Comparison of ENCODE assay signal across 8 cellular contexts in genomic region chr13:74132768-74133656, GRCh38. TPM values are rescaled to one million over a fixed set of nuclear protein-coding genes. Genes with fewer than 3 reads are reported as not detected.
DNase-seq lines count a peak whose midpoint lies in the region; ATAC-seq and TF ChIP-seq lines count a peak whose summit lies in the region.

No MANE protein-coding gene starts in this region.

- intact Hi-C loops in dendritic cell treated with granulocyte-macrophage colony-stimulating factor and Interleukin-4, amounts not matched to agents 40 ng/mL and 50 ng/mL, for 4 days (cut with micrococcal nuclease): no loop called here

- no peak for TF ChIP-seq CTCF in AG10803 (conservative IDR thresholded peaks at IDR 0.05; ENCODE audit: low read length)

- peaks cover 15% of the 10 kb centered on the region; the same call in 1 of the 2 replicates for H3K27me3 ChIP-seq in HUES6 (ENCODE audit: control insufficient read depth, insufficient read depth, low read length)

- H3K27ac Mint-ChIP-seq in dendritic cell treated with granulocyte-macrophage colony-stimulating factor and Interleukin-4, amounts not matched to agents 40 ng/mL and 50 ng/mL, for 4 days: peak overlapping the region; percentile 61
- peak overlapping the region; percentile 99 for H3K27ac Mint-ChIP-seq in stimulated activated naive B cell treated with anti-CD40 and anti-IgM and Interleukin-4, amounts not matched to agents 10 μg/mL and 1 μg/mL and 100 μg/mL, for 72 hours

- H3K4me1 ChIP-seq in HUES6 (ENCODE audit: control insufficient read depth, insufficient read depth, low read length): peaks cover 16% of the 10 kb centered on the region

- H3K27ac ChIP-seq in HUES6 (ENCODE audit: low read depth, low read length): no peak overlapping the region

- H3K9ac ChIP-seq in HUES6 (ENCODE audit: low read length): peak overlapping the region; percentile 75

- peak in 1 of 2 donors; percentile 5 for ATAC-seq in stimulated activated naive B cell treated with anti-CD40 and anti-IgM and Interleukin-4, amounts not matched to agents 10 μg/mL and 1 μg/mL and 100 μg/mL, for 72 hours (replicated peaks)
- ATAC-seq in GM19463 (IDR thresholded peaks at IDR 0.05; ENCODE audit: unreplicated experiment) (no peak), GM19395 (IDR thresholded peaks at IDR 0.05; ENCODE audit: unreplicated experiment) (no peak)

- peak overlapping the region; percentile 81 for H3K4me3 Mint-ChIP-seq in dendritic cell treated with granulocyte-macrophage colony-stimulating factor and Interleukin-4, amounts not matched to agents 40 ng/mL and 50 ng/mL, for 4 days
- peak overlapping the region in 1 of 2 donors; percentile 99 for H3K4me3 Mint-ChIP-seq in stimulated activated naive B cell treated with anti-CD40 and anti-IgM and Interleukin-4, amounts not matched to agents 10 μg/mL and 1 μg/mL and 100 μg/mL, for 72 hours

- H3K36me3 Mint-ChIP-seq in dendritic cell treated with granulocyte-macrophage colony-stimulating factor and Interleukin-4, amounts not matched to agents 40 ng/mL and 50 ng/mL, for 4 days (ENCODE audit: low read depth): peaks cover 6% of the 10 kb centered on the region
- H3K36me3 Mint-ChIP-seq in stimulated activated naive B cell treated with anti-CD40 and anti-IgM and Interleukin-4, amounts not matched to agents 10 μg/mL and 1 μg/mL and 100 μg/mL, for 72 hours: peaks cover 0 to 6% of the 10 kb centered on the region in 2 donors

- no peaks in the 10 kb centered on the region for H3K9me3 Mint-ChIP-seq in dendritic cell treated with granulocyte-macrophage colony-stimulating factor and Interleukin-4, amounts not matched to agents 40 ng/mL and 50 ng/mL, for 4 days
- no peaks in the 10 kb centered on the region for H3K9me3 Mint-ChIP-seq in stimulated activated naive B cell treated with anti-CD40 and anti-IgM and Interleukin-4, amounts not matched to agents 10 μg/mL and 1 μg/mL and 100 μg/mL, for 72 hours

- H3K4me3 ChIP-seq in AG10803 (ENCODE audit: low read length) (peak overlapping the region; percentile 91), HUES6 (ENCODE audit: low read depth, low read length) (peak overlapping the region; percentile 87)

- DNase-seq in AG10803 (ENCODE audit: low read depth): peak; percentile 45
- peak; percentile 66 for DNase-seq in activated CD4-positive, alpha-beta T cell treated with anti-CD3 and anti-CD28 coated beads for 48 hours
- DNase-seq in lung microvascular endothelial cell (ENCODE audit: low read depth in 2 of 2): peak; percentile 2 to 53
- DNase-seq in stimulated activated naive B cell treated with anti-CD40 and anti-IgM and Interleukin-4, amounts not matched to agents 10 μg/mL and 1 μg/mL and 100 μg/mL, for 72 hours: peak; percentile 12

- no peaks in the 10 kb centered on the region for H3K36me3 ChIP-seq in HUES6 (ENCODE audit: control insufficient read depth, insufficient read depth, low read length)

- peaks cover 19% of the 10 kb centered on the region for H3K4me1 Mint-ChIP-seq in dendritic cell treated with granulocyte-macrophage colony-stimulating factor and Interleukin-4, amounts not matched to agents 40 ng/mL and 50 ng/mL, for 4 days (ENCODE audit: low read depth)
- peaks cover 15 to 28% of the 10 kb centered on the region in 2 donors for H3K4me1 Mint-ChIP-seq in stimulated activated naive B cell treated with anti-CD40 and anti-IgM and Interleukin-4, amounts not matched to agents 10 μg/mL and 1 μg/mL and 100 μg/mL, for 72 hours

- peaks cover 27% of the 10 kb centered on the region for H3K27me3 Mint-ChIP-seq in dendritic cell treated with granulocyte-macrophage colony-stimulating factor and Interleukin-4, amounts not matched to agents 40 ng/mL and 50 ng/mL, for 4 days
- no peaks in the 10 kb centered on the region for H3K27me3 Mint-ChIP-seq in stimulated activated naive B cell treated with anti-CD40 and anti-IgM and Interleukin-4, amounts not matched to agents 10 μg/mL and 1 μg/mL and 100 μg/mL, for 72 hours

- no peaks in the 10 kb centered on the region for H3K9me3 ChIP-seq in HUES6 (ENCODE audit: control insufficient read depth, insufficient read depth, low read depth, low read length)

RNA-seq across cellular contexts. Expression of gene KLF12, which starts 1.2 kb away (rescaled TPM):
- 2.0 and 2.8 TPM in 2 replicates for total RNA-seq in lung microvascular endothelial cell

Comparison
In these comparisons a context has a peak if more than half of its experiments do, and no peak if none do; other contexts are left out.
1. DNase-seq: peak in every context shown above with its lines; median percentile 66 in activated CD4-positive, alpha-beta T cell treated with anti-CD3 and anti-CD28 coated beads for 48 hours; 45 in AG10803; 28 in lung microvascular endothelial cell; 12 in stimulated activated naive B cell treated with anti-CD40 and anti-IgM and Interleukin-4, amounts not matched to agents 10 μg/mL and 1 μg/mL and 100 μg/mL, for 72 hours.